In the genomic region with DNA sequence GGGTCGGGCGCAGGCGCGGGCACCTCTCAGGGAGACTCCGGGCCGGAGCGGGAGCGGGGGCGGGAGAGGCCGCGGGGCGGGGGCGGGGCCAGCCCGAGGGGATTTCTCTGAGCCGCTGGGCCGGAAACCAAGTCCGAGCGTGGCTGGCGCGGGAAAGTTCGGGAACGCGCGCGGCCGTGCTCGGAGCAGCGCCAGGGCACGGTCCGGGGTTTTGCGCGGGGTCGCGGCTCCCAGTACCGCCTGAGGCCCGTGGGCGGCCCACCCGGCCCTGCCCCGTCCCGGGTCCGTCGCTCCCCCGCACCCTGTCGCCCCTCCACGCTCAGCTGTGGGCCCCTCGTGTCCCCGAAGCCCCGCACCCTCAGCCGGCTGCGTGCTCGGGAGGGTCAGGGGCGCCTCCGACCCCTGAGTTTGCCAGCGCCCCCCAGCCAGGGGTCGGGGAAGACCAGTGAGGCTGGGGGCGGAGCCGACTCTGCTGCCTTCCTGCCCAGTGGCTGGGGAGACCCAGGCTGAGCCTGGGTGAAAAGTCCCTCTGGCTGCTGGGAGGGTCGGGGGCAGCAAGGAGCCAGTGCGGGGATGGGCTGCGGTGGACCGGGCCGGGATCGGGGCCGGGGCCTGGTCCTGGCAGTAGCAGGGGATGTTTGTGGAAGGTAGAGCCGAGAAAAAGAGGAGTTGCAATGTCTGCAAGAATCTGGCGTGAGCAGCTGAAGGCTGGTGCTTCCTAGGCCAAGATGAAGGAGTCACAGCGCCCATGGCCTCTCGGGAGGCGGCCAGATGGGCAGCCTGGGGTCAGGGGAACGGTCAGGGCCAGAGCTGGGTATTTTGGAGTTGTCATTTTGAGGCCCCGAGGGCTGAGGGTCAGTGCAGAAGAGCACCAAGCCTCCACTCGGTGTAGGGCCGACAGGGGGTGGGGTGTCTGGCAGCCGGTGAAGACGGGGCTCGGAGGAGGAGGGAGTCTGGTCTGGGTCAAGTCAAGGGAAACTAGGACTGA, we compare ENCODE assay signal across 8 cellular contexts. TPM values are rescaled to one million over a fixed set of nuclear protein-coding genes. Genes with fewer than 3 reads are reported as not detected.
DNase-seq lines count a peak whose midpoint lies in the region; ATAC-seq and TF ChIP-seq lines count a peak whose summit lies in the region.

No MANE protein-coding gene starts in this region.

- H3K27ac Mint-ChIP-seq in activated T-helper 17 cell treated with anti-CD3 and anti-CD28 coated beads, Interleukin-2, amount 50 U/mL, for 72 hours, result peak overlapping the region; percentile 72
- H3K27ac Mint-ChIP-seq in osteocyte (ENCODE audit: unreplicated experiment), result peak overlapping the region; percentile 81

- H3K9me3 ChIP-seq in KOPT-K1 (ENCODE audit: insufficient read depth, low read length, poor library complexity, severe bottlenecking) (no peaks in the 10 kb centered on the region), gastroesophageal sphincter (no peaks in the 10 kb centered on the region)

- no peak for TF ChIP-seq POLR2A in gastroesophageal sphincter (IDR thresholded peaks at IDR 0.05)

- H3K36me3 ChIP-seq in KOPT-K1 (ENCODE audit: insufficient read depth, low read length) (peaks cover 26% of the 10 kb centered on the region), gastroesophageal sphincter (peaks cover 0 to 18% of the 10 kb centered on the region in 2 donors)

- ATAC-seq in GM21723 (IDR thresholded peaks at IDR 0.05; ENCODE audit: unreplicated experiment), result peak; percentile 29
- ATAC-seq in activated T-helper 17 cell treated with anti-CD3 and anti-CD28 coated beads, Interleukin-2, amount 50 U/mL, for 72 hours (replicated peaks), result peak; percentile 21
- peak; percentile 62 for ATAC-seq in gastroesophageal sphincter
- ATAC-seq in GM21576 (IDR thresholded peaks at IDR 0.05; ENCODE audit: unreplicated experiment), result no peak

- H3K4me1 Mint-ChIP-seq in activated T-helper 17 cell treated with anti-CD3 and anti-CD28 coated beads, Interleukin-2, amount 50 U/mL, for 72 hours, result peaks cover 6% of the 10 kb centered on the region
- peaks cover 20% of the 10 kb centered on the region for H3K4me1 Mint-ChIP-seq in osteocyte (ENCODE audit: unreplicated experiment)

- no peaks in the 10 kb centered on the region for H3K27me3 ChIP-seq in gastroesophageal sphincter

- H3K4me3 ChIP-seq in gastroesophageal sphincter, result peak overlapping the region; percentile 87 to 96

- H3K27me3 Mint-ChIP-seq in activated T-helper 17 cell treated with anti-CD3 and anti-CD28 coated beads, Interleukin-2, amount 50 U/mL, for 72 hours, result no peaks in the 10 kb centered on the region
- no peaks in the 10 kb centered on the region for H3K27me3 Mint-ChIP-seq in osteocyte (ENCODE audit: unreplicated experiment)

- DNase-seq in NCI-H2107 (lab: John Stamatoyannopoulos, UW), result peak; percentile 57
- no peak for DNase-seq in NCI-H2107 treated with DMSO at 0.1 percent for 48 hours (lab: John Stamatoyannopoulos, UW; ENCODE audit: unreplicated experiment)
- no peak for DNase-seq in osteocyte (ENCODE audit: extremely low spot score, unreplicated experiment)

- TF ChIP-seq CTCF in gastroesophageal sphincter (IDR thresholded peaks at IDR 0.05), result no peak
- TF ChIP-seq CTCF in osteocyte (IDR thresholded peaks at IDR 0.05), result no peak

- H3K9me3 Mint-ChIP-seq in activated T-helper 17 cell treated with anti-CD3 and anti-CD28 coated beads, Interleukin-2, amount 50 U/mL, for 72 hours, result no peaks in the 10 kb centered on the region
- no peaks in the 10 kb centered on the region for H3K9me3 Mint-ChIP-seq in osteocyte (ENCODE audit: unreplicated experiment)

- 3 to 4% methylated on average over 5 to 6 of the region's 76 CpGs for WGBS in gastroesophageal sphincter (ENCODE audit: low coverage in 1 of 2), 2 donors

- peaks cover 0 to 34% (median 15%) of the 10 kb centered on the region in 3 donors for H3K4me1 ChIP-seq in gastroesophageal sphincter

- H3K36me3 Mint-ChIP-seq in activated T-helper 17 cell treated with anti-CD3 and anti-CD28 coated beads, Interleukin-2, amount 50 U/mL, for 72 hours (ENCODE audit: low read depth), result peaks cover 33% of the 10 kb centered on the region
- H3K36me3 Mint-ChIP-seq in osteocyte (ENCODE audit: unreplicated experiment), result no peaks in the 10 kb centered on the region

- H3K27ac ChIP-seq in KOPT-K1 (ENCODE audit: low read depth, low read length, poor library complexity, severe bottlenecking), result peak overlapping the region; percentile 91
- peak overlapping the region; percentile 34 to 86 (median 84) for H3K27ac ChIP-seq in gastroesophageal sphincter

- no peak for TF ChIP-seq EP300 in gastroesophageal sphincter (IDR thresholded peaks at IDR 0.05)

- H3K4me3 Mint-ChIP-seq in activated T-helper 17 cell treated with anti-CD3 and anti-CD28 coated beads, Interleukin-2, amount 50 U/mL, for 72 hours, result peak overlapping the region; percentile 89
- H3K4me3 Mint-ChIP-seq in osteocyte (ENCODE audit: unreplicated experiment), result peak overlapping the region; percentile 78

RNA-seq across cellular contexts. Expression of gene TRAF2, which starts 0.6 kb away (rescaled TPM):
- 10 to 100 TPM; 54.4 to 56.8 TPM for total RNA-seq in activated T-helper 17 cell treated with anti-CD3 and anti-CD28 coated beads, Interleukin-2, amount 50 U/mL, for 72 hours
- total RNA-seq in gastroesophageal sphincter, result 10 to 100 TPM in 2 of 4 donors, 1 to 10 TPM in 2; 3.8 to 17.1 (median 11.1) TPM
- 12.2 and 14.4 TPM in 2 replicates for total RNA-seq in osteocyte

RNA-seq across cellular contexts. Expression of gene EDF1, which starts 20.8 kb away (rescaled TPM):
- total RNA-seq in activated T-helper 17 cell treated with anti-CD3 and anti-CD28 coated beads, Interleukin-2, amount 50 U/mL, for 72 hours, result 100 to 1,000 TPM; 221 to 265 TPM
- total RNA-seq in gastroesophageal sphincter (100 to 1,000 TPM; 283 to 353 (median 323) TPM), osteocyte (338 and 342 TPM in 2 replicates)

RNA-seq across cellular contexts. Expression of gene MAMDC4, which starts 34.8 kb away (rescaled TPM):
- total RNA-seq in activated T-helper 17 cell treated with anti-CD3 and anti-CD28 coated beads, Interleukin-2, amount 50 U/mL, for 72 hours, result 10 to 100 TPM; 18.6 to 27.4 TPM
- total RNA-seq in gastroesophageal sphincter (1 to 10 TPM; 1.0 to 2.2 (median 1.8) TPM), osteocyte (7.4 and 9.4 TPM in 2 replicates)

RNA-seq across cellular contexts. Expression of gene PHPT1, which starts 37.7 kb away (rescaled TPM):
- 100 to 1,000 TPM; 138 to 194 TPM for total RNA-seq in activated T-helper 17 cell treated with anti-CD3 and anti-CD28 coated beads, Interleukin-2, amount 50 U/mL, for 72 hours
- 10 to 100 TPM; 33.7 to 63.5 (median 43.7) TPM for total RNA-seq in gastroesophageal sphincter
- 131 and 142 TPM in 2 replicates for total RNA-seq in osteocyte

RNA-seq across cellular contexts. Expression of gene AJM1, which starts 44.6 kb away (rescaled TPM):
- 10 to 100 TPM in 1 of 2 donors, 1 to 10 TPM in 1; 4.3 to 12.9 TPM for total RNA-seq in activated T-helper 17 cell treated with anti-CD3 and anti-CD28 coated beads, Interleukin-2, amount 50 U/mL, for 72 hours
- total RNA-seq in gastroesophageal sphincter (10 to 100 TPM in 1 of 4 donors, 1 to 10 TPM in 3; 2.5 to 10.9 (median 5.7) TPM), osteocyte (4.4 and 4.5 TPM in 2 replicates)
